7 cellular contexts compared by ENCODE assay signal in the genomic region with DNA sequence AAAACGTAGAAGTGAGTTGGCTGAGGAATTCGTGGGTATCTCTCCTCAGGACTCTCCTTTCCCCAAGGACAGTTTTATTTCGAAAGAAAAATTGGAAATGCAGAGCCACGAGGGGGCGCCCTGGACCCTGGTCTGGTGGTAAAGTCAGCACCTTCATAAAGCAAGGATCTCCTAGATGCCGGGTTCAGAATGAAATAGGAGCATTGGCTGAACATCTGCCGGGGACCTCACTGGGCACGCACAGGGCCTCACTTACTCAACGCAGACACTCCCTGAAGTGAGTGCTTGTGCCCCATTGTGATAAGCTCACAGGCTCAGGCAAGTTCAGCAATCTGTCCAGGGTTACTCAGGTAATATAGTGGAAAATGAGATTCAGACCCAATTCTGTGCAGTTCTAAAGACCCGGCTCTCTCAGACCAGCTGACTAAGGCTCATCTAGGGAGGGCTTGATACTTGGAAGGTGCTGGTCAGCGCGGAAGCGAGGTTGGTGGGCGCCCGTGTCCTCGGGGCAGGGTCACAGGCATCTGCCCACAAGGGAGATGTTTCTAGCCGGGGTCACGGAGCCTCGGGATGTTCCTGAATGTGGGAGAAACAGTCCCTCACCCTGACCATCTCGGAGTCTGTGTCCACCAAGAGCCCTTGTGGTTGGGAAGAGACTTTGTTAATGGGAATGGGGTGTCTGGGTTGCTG. TPM values are rescaled to one million over a fixed set of nuclear protein-coding genes. Genes with fewer than 3 reads are reported as not detected.
DNase-seq lines count a peak whose midpoint lies in the region; ATAC-seq, FAIRE-seq and TF ChIP-seq lines count a peak whose summit lies in the region.

No MANE protein-coding gene starts in this region.

- H3K4me2 ChIP-seq in astrocyte (ENCODE audit: low read length) (no peak overlapping the region), keratinocyte (ENCODE audit: control insufficient read depth, extremely low read depth, insufficient read depth, low read depth, low read length) (peak overlapping the region; percentile 27)

- H2AFZ ChIP-seq in astrocyte (ENCODE audit: low read depth, low read length) (no peak overlapping the region), keratinocyte (ENCODE audit: control insufficient read depth, low read length) (peak overlapping the region; percentile 43)

- no peaks in the 10 kb centered on the region for H3K9me3 Mint-ChIP-seq in astrocyte (ENCODE audit: unreplicated experiment)

- no peak overlapping the region for H3K27ac Mint-ChIP-seq in astrocyte (ENCODE audit: unreplicated experiment)

- peaks cover 4% of the 10 kb centered on the region for H3K4me1 Mint-ChIP-seq in astrocyte (ENCODE audit: low read depth, unreplicated experiment)

- no peaks in the 10 kb centered on the region for H3K9me1 ChIP-seq in keratinocyte (ENCODE audit: control insufficient read depth, extremely low read depth, insufficient read depth, low read length)

- ATAC-seq in GM19467 (IDR thresholded peaks at IDR 0.05; ENCODE audit: unreplicated experiment) = no peak

- peaks cover 14% of the 10 kb centered on the region for H3K27me3 Mint-ChIP-seq in astrocyte (ENCODE audit: low read depth, unreplicated experiment)

- H3K9ac ChIP-seq in astrocyte (ENCODE audit: low read length) (no peak overlapping the region), keratinocyte (ENCODE audit: control insufficient read depth, extremely low read depth, insufficient read depth, low read length) (no peak overlapping the region)

- H3K27ac ChIP-seq in astrocyte (ENCODE audit: low read depth, low read length) = no peak overlapping the region
- H3K27ac ChIP-seq in keratinocyte (ENCODE audit: control insufficient read depth, insufficient read depth, low read length) = no peak overlapping the region

- no peaks in the 10 kb centered on the region for H3K36me3 ChIP-seq in astrocyte (ENCODE audit: insufficient read depth, low read length)
- H3K36me3 ChIP-seq in keratinocyte (ENCODE audit: control insufficient read depth in 2 of 2, extremely low read depth in 1 of 2, insufficient read depth in 2 of 2, low read length in 2 of 2) = no peaks in the 10 kb centered on the region

- H3K4me1 ChIP-seq in astrocyte (ENCODE audit: insufficient read depth, low read length) (no peaks in the 10 kb centered on the region), keratinocyte (ENCODE audit: control insufficient read depth, extremely low read depth, insufficient read depth, low read length) (peaks cover 14% of the 10 kb centered on the region)

- no peak overlapping the region for H3K4me3 Mint-ChIP-seq in astrocyte (ENCODE audit: unreplicated experiment)

- dilution Hi-C loops in keratinocyte (cut with MboI; ENCODE audit: extremely low pct_ligation_motif_present, low sequenced_read_pairs) = no loop called here

- peaks cover 42% of the 10 kb centered on the region for H3K27me3 ChIP-seq in astrocyte (ENCODE audit: insufficient read depth, low read length)
- H3K27me3 ChIP-seq in keratinocyte (ENCODE audit: control insufficient read depth, extremely low read depth, insufficient read depth, low read length) = no peaks in the 10 kb centered on the region

- FAIRE-seq in astrocyte (lab: Jason Lieb, UNC) (no peak), keratinocyte (lab: Jason Lieb, UNC) (no peak)

- H3K4me3 ChIP-seq in astrocyte (ENCODE audit: insufficient read depth, low read depth, low read length) (no peak overlapping the region), keratinocyte (ENCODE audit: control insufficient read depth in 2 of 3, extremely low read depth in 1 of 3, insufficient read depth in 2 of 3, low read depth in 1 of 3, low read length in 3 of 3) (no peak overlapping the region)

- no peaks in the 10 kb centered on the region for H3K9me3 ChIP-seq in astrocyte (ENCODE audit: insufficient read depth, low read depth, low read length)
- no peaks in the 10 kb centered on the region for H3K9me3 ChIP-seq in keratinocyte (ENCODE audit: control insufficient read depth, low read depth, low read length)

- DNase-seq in NCI-H1092 (lab: John Stamatoyannopoulos, UW) = peak; percentile 35
- DNase-seq in SKM-1 treated with dmso at 0.1 percent for 144 hours (lab: John Stamatoyannopoulos, UW; ENCODE audit: unreplicated experiment) = peak; percentile 80
- DNase-seq in astrocyte (ENCODE audit: low read depth) = peak; percentile 12
- DNase-seq in keratinocyte (ENCODE audit: low read depth, low spot score) = peak; percentile 35
- peak; percentile 59 for DNase-seq in stimulated activated CD4-positive, alpha-beta T cell treated with anti-CD3 and anti-CD28 coated beads, Interleukin-4, amount 100 ng/mL, for 1 hour

- no peaks in the 10 kb centered on the region for H3K36me3 Mint-ChIP-seq in astrocyte (ENCODE audit: low read depth, unreplicated experiment)

- no peaks in the 10 kb centered on the region for H3K79me2 ChIP-seq in astrocyte (ENCODE audit: insufficient read depth, low read length)
- H3K79me2 ChIP-seq in keratinocyte (ENCODE audit: control insufficient read depth, insufficient read depth, low read length) = no peaks in the 10 kb centered on the region

- no peaks in the 10 kb centered on the region for H4K20me1 ChIP-seq in astrocyte (ENCODE audit: insufficient read depth, low read length)
- H4K20me1 ChIP-seq in keratinocyte (ENCODE audit: control insufficient read depth, extremely low read depth, insufficient read depth, low read length) = no peaks in the 10 kb centered on the region

- TF ChIP-seq CTCF in GM12873 (IDR thresholded peaks at IDR 0.05; ENCODE audit: insufficient read depth, low read depth, low read length, missing control alignments) = peak; percentile 73
- TF ChIP-seq CTCF in astrocyte (IDR thresholded peaks at IDR 0.05; ENCODE audit: insufficient read depth, low read depth, low read length) = peak; percentile 69
- TF ChIP-seq CTCF in keratinocyte (optimal IDR thresholded peaks at IDR 0.05 in 1 of 3, IDR thresholded peaks at IDR 0.05 in 1 of 3, conservative IDR thresholded peaks at IDR 0.05 in 1 of 3; ENCODE audit: extremely low read depth in 1 of 3, insufficient read depth in 2 of 3, low read length in 3 of 3) = peak; percentile 67 to 68 (median 67)

RNA-seq across cellular contexts. Expression of gene ETV3, which starts 55.7 kb away (rescaled TPM):
- total RNA-seq in astrocyte = 35.4 and 37.5 TPM in 2 replicates
- polyA plus RNA-seq in keratinocyte = 16.7 to 22.3 TPM (median 21.2 TPM) in 3 replicates
- polyA plus RNA-seq in keratinocyte (2011; ENCODE audit: low read depth) = 16.0 TPM
- 11.0 and 14.0 TPM in 2 replicates for polyA plus RNA-seq in keratinocyte (2011; cell fraction: cytosol; rRNA removed)
- 34.6 and 39.9 TPM in 2 replicates for polyA plus RNA-seq in keratinocyte (2011; cell fraction: nucleus; rRNA removed)
- 20.3 and 25.8 TPM in 2 replicates for polyA plus RNA-seq in keratinocyte (2012; ENCODE audit: low replicate concordance)
- polyA minus RNA-seq in keratinocyte = 23.1 to 53.1 TPM (median 42.1 TPM) in 3 replicates
- polyA minus RNA-seq in keratinocyte (2011; cell fraction: cytosol; rRNA and poly(A)+ RNA removed) = 25.3 TPM
- polyA minus RNA-seq in keratinocyte (2011; cell fraction: nucleus; rRNA and poly(A)+ RNA removed) = 31.2 and 45.8 TPM in 2 replicates

Comparison
In these comparisons a context has a peak if more than half of its experiments do, and no peak if none do; other contexts are left out.
1. DNase-seq: peak in every context shown above with its lines; median percentile 80 in SKM-1 treated with dmso at 0.1 percent for 144 hours; 59 in stimulated activated CD4-positive, alpha-beta T cell treated with anti-CD3 and anti-CD28 coated beads, Interleukin-4, amount 100 ng/mL, for 1 hour; 35 in NCI-H1092; 35 in keratinocyte; 12 in astrocyte.